24 cellular contexts compared by ENCODE assay signal in genomic region chr4:169132561-169133305, GRCh38.
A peak's percentile ranks its signal among the peaks of the same experiment; 100 is the strongest.
DNase-seq lines count a peak whose midpoint lies in the region; ATAC-seq and TF ChIP-seq lines count a peak whose summit lies in the region.
"Had no signal": no experiment of that assay in that cellular context is flagged by ENCODE, and none has a peak within 500 bp of the region (broad histone marks: within the 10 kb centered on the region; RNA-seq: fewer than 3 reads in every experiment).

No MANE protein-coding gene starts in this region.

- DNase-seq in Right ventricle myocardium inferior (ENCODE audit: missing footprints) (no peak), cardiac septum (ENCODE audit: low spot score) (no peak), ascending aorta (ENCODE audit: low spot score in 2 of 2) (no peak), right cardiac atrium (no peak), tibial artery (no peak), left lung (no peak), NCI-H2107 treated with DMSO at 0.1 percent for 48 hours (lab: John Stamatoyannopoulos, UW; ENCODE audit: unreplicated experiment) (no peak)
- DNase-seq in effector memory CD4-positive, alpha-beta T cell = no peak
- DNase-seq: activated CD4-positive, alpha-beta T cell treated with anti-CD3 and anti-CD28 coated beads for 36 hours; activated CD8-positive, alpha-beta T cell treated with anti-CD3 and anti-CD28 coated beads for 36 hours; activated naive CD4-positive, alpha-beta T cell treated with anti-CD3 and anti-CD28 coated beads, Interleukin-2, amount 10 ng/mL, durations not matched to agents 7 days and 5 days; adrenal gland; CD4-positive, alpha-beta T cell; dorsolateral prefrontal cortex; midbrain; naive B cell; NCI-H1417 treated with DMSO at 0.1 percent for 48 hours; NCI-H2029 treated with DMSO at 0.1 percent for 48 hours; NCI-H2227 treated with DMSO at 0.1 percent for 48 hours; NCI-H69; nucleus accumbens; SIG-M5; stimulated activated naive B cell treated with anti-CD40 and anti-IgM and Interleukin-4, amounts not matched to agents 10 μg/mL and 1 μg/mL and 100 μg/mL, for 72 hours had no signal

- no peak overlapping the region for H3K4me3 ChIP-seq in ascending aorta
- no peak overlapping the region for H3K4me3 ChIP-seq in right cardiac atrium (ENCODE audit: low read length)
- no peak overlapping the region for H3K4me3 ChIP-seq in tibial artery
- H3K4me3 ChIP-seq in left lung = no peak overlapping the region
- no peak overlapping the region for H3K4me3 ChIP-seq in effector memory CD4-positive, alpha-beta T cell (ENCODE audit: insufficient read depth, low read depth, low read length, poor library complexity, severe bottlenecking)
- H3K4me3 ChIP-seq: adrenal gland, dorsolateral prefrontal cortex had no signal

- peak; percentile 64 for ATAC-seq in Right ventricle myocardium inferior
- ATAC-seq in right cardiac atrium = peak; percentile 26 to 39
- ATAC-seq in left lung = no peak
- ATAC-seq: activated CD4-positive, alpha-beta T cell treated with anti-CD3 and anti-CD28 coated beads for 36 hours; activated CD8-positive, alpha-beta T cell treated with anti-CD3 and anti-CD28 coated beads for 36 hours; stimulated activated naive B cell treated with anti-CD40 and anti-IgM and Interleukin-4, amounts not matched to agents 10 μg/mL and 1 μg/mL and 100 μg/mL, for 72 hours had no signal

- H3K9me3 ChIP-seq in ascending aorta = no peaks in the 10 kb centered on the region
- no peaks in the 10 kb centered on the region for H3K9me3 ChIP-seq in right cardiac atrium (ENCODE audit: control insufficient read depth, low read length)
- no peaks in the 10 kb centered on the region for H3K9me3 ChIP-seq in tibial artery
- no peaks in the 10 kb centered on the region for H3K9me3 ChIP-seq in left lung
- H3K9me3 ChIP-seq in effector memory CD4-positive, alpha-beta T cell (ENCODE audit: control insufficient read depth, low read length) = no peaks in the 10 kb centered on the region
- H3K9me3 ChIP-seq: adrenal gland had no signal

- WGBS in right cardiac atrium = 71% methylated on average over 3 of the region's 3 CpGs

- TF ChIP-seq CTCF in ascending aorta (IDR thresholded peaks at IDR 0.05) (no peak), tibial artery (IDR thresholded peaks at IDR 0.05) (no peak), left lung (IDR thresholded peaks at IDR 0.05) (no peak)

- H3K27me3 ChIP-seq in ascending aorta (no peaks in the 10 kb centered on the region), right cardiac atrium (ENCODE audit: control insufficient read depth, insufficient read depth) (no peaks in the 10 kb centered on the region), tibial artery (no peaks in the 10 kb centered on the region), left lung (no peaks in the 10 kb centered on the region)
- no peaks in the 10 kb centered on the region for H3K27me3 ChIP-seq in effector memory CD4-positive, alpha-beta T cell (replicated peaks; ENCODE audit: control insufficient read depth, insufficient read depth, low read length, poor library complexity, severe bottlenecking)
- H3K27me3 ChIP-seq: adrenal gland, dorsolateral prefrontal cortex had no signal

- peaks cover 2 to 33% of the 10 kb centered on the region in 2 donors for H3K4me1 ChIP-seq in ascending aorta
- H3K4me1 ChIP-seq in right cardiac atrium (ENCODE audit: control insufficient read depth, insufficient read depth, low read length) = peaks cover 7% of the 10 kb centered on the region
- H3K4me1 ChIP-seq in tibial artery = peaks cover 0 to 54% (median 38%) of the 10 kb centered on the region in 4 donors
- H3K4me1 ChIP-seq in left lung = peaks cover 0 to 5% of the 10 kb centered on the region in 2 donors
- no peaks in the 10 kb centered on the region for H3K4me1 ChIP-seq in effector memory CD4-positive, alpha-beta T cell (ENCODE audit: control insufficient read depth, insufficient read depth, low read length, poor library complexity, severe bottlenecking)
- H3K4me1 ChIP-seq: adrenal gland had no signal

- intact Hi-C loops in Right ventricle myocardium inferior (cut with DNase I) = loop anchor here (10.0 kb wide), 1 partner anchor 352 kb away; no protein-coding TSS in a partner anchor
- intact Hi-C loops in cardiac septum (cut with DNase I) = no loop called here
- intact Hi-C loops in ascending aorta (cut with DNase I) = no loop called here
- intact Hi-C loops in right cardiac atrium (cut with DNase I) = no loop called here
- intact Hi-C loops in tibial artery (cut with DNase I; ENCODE audit: low total_unique reads) = no loop called here
- intact Hi-C loops in left lung (cut with DNase I) = no loop called here

- H3K36me3 ChIP-seq in ascending aorta = peaks cover 0 to 19% of the 10 kb centered on the region in 2 donors
- peaks cover 19 to 31% (median 21%) of the 10 kb centered on the region in 3 donors for H3K36me3 ChIP-seq in tibial artery
- H3K36me3 ChIP-seq in left lung = peaks cover 0 to 66% of the 10 kb centered on the region in 2 donors
- H3K36me3 ChIP-seq in effector memory CD4-positive, alpha-beta T cell (ENCODE audit: control insufficient read depth, insufficient read depth, low read length) = no peaks in the 10 kb centered on the region
- H3K36me3 ChIP-seq: adrenal gland had no signal

- H3K27ac ChIP-seq in ascending aorta = peak overlapping the region; percentile 65 to 81
- H3K27ac ChIP-seq in right cardiac atrium (ENCODE audit: low read length) = no peak overlapping the region
- peak overlapping the region; percentile 60 to 67 for H3K27ac ChIP-seq in tibial artery
- peak overlapping the region in 1 of 2 donors; percentile 67 for H3K27ac ChIP-seq in left lung
- no peak overlapping the region for H3K27ac ChIP-seq in effector memory CD4-positive, alpha-beta T cell (ENCODE audit: insufficient read depth, low read length, poor library complexity, severe bottlenecking)
- H3K27ac ChIP-seq: adrenal gland, KMS-11 had no signal

Comparison
In these comparisons a context has a peak if more than half of its experiments do, and no peak if none do; other contexts are left out.
1. H3K27ac ChIP-seq: peak in ascending aorta (2 of 2) and tibial artery (2 of 2); none in right cardiac atrium (single experiment) and effector memory CD4-positive, alpha-beta T cell (single experiment).